ENCODE assay signal across 33 cellular contexts in the genomic region with DNA sequence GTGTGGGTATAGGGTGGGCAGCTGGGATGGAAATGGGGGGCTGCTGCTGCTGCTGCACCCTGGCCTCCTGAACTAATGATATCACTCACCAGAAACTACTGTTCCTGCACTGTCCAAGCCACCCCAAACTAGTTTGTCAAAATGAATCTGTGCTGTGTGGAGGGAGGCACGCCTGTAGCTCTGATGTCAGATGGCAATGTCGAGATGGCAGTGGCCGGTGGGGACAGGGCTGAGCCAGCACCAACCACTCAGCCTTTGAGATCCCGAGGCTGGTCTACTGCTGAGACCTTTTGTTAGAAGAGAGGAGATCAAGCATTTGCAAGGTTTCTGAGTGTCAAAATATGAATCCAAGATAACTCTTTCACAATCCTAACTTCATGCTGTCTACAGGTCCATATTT. TPM values are rescaled to one million over a fixed set of nuclear protein-coding genes. Genes with fewer than 3 reads are reported as not detected.
"Had no signal": no experiment of that assay in that cellular context is flagged by ENCODE, and none has a peak within 500 bp of the region (broad histone marks: within the 10 kb centered on the region; RNA-seq: fewer than 3 reads in every experiment).

No MANE protein-coding gene starts in this region.

- H3K9me3 ChIP-seq: ascending aorta, SJCRH30 had no signal

- H3K36me3 ChIP-seq: ascending aorta, cardiac muscle cell, SJCRH30 had no signal

- FAIRE-seq: TTC549 had no signal

- H3K4me1 ChIP-seq: ascending aorta had no signal

- ATAC-seq: activated CD8-positive, alpha-beta T cell treated with anti-CD3 and anti-CD28 coated beads, Interleukin-2, amount 10 ng/mL, durations not matched to agents 7 days and 5 days had no signal

- DNase-seq: activated CD4-positive, alpha-beta T cell treated with anti-CD3 and anti-CD28 coated beads, Interleukin-2, amount 10 ng/mL, durations not matched to agents 24 days and 14 days; activated CD4-positive, alpha-beta T cell treated with anti-CD3 and anti-CD28 coated beads, Interleukin-2, amount 50 U/mL, for 4 hours; activated CD8-positive, alpha-beta T cell treated with anti-CD3 and anti-CD28 coated beads, Interleukin-2, amount 10 ng/mL, durations not matched to agents 7 days and 5 days; activated gamma-delta T cell; activated naive CD4-positive, alpha-beta T cell treated with Interleukin-2 at 50 U/mL for 16 hours; activated naive CD8-positive, alpha-beta T cell treated with anti-CD3 and anti-CD28 coated beads, Interleukin-2, amount 10 ng/mL, durations not matched to agents 7 days and 5 days; activated T-cell treated with anti-CD3 and anti-CD28 coated beads, Interleukin-2, amount 50 U/mL, for 24 hours; amygdala; MM.1S; MV-4-11; NCI-H1092 treated with DMSO at 0.1 percent for 48 hours; NCI-H1417; NCI-H146; NCI-H187; NCI-H2029 treated with DMSO at 0.1 percent for 48 hours; NCI-H2107; NCI-H2171; NCI-H446; NCI-H510A treated with DMSO at 0.1 percent for 48 hours; NCI-H526 treated with DMSO at 0.1 percent for 48 hours; NCI-H774; NK-92 treated with Interleukin-12 subunit alpha and Interleukin-12 subunit beta, amount 100 ng/mL, for 24 hours; Right ventricle myocardium superior; SJCRH30 had no signal

- H3K27ac ChIP-seq: ascending aorta, cardiac muscle cell, KMS-11, SJCRH30, SK-N-MC had no signal

- H3K9ac ChIP-seq: KMS-11 had no signal

- H3K4me3 ChIP-seq: ascending aorta, cardiac muscle cell, SJCRH30, SK-N-MC had no signal

- H3K4me2 ChIP-seq: KMS-11 had no signal

- H3K27me3 ChIP-seq: ascending aorta had no signal

RNA-seq across cellular contexts. Expression of a gene that starts 1.3 kb away (rescaled TPM):
- total RNA-seq: OCI-LY7 had no signal
- polyA plus RNA-seq: cardiac muscle cell had no signal

RNA-seq across cellular contexts. Expression of a gene that starts 25.2 kb away (rescaled TPM):
- total RNA-seq: OCI-LY7 had no signal

RNA-seq across cellular contexts. Expression of a gene that starts 28.9 kb away (rescaled TPM):
- total RNA-seq: activated CD4-positive, alpha-beta T cell treated with anti-CD3 and anti-CD28 coated beads, Interleukin-2, amount 10 ng/mL, durations not matched to agents 24 days and 14 days; activated CD8-positive, alpha-beta T cell treated with anti-CD3 and anti-CD28 coated beads, Interleukin-2, amount 10 ng/mL, durations not matched to agents 7 days and 5 days; activated naive CD8-positive, alpha-beta T cell treated with anti-CD3 and anti-CD28 coated beads, Interleukin-2, amount 10 ng/mL, durations not matched to agents 7 days and 5 days; activated T-helper 2 cell treated with anti-CD3 and anti-CD28 coated beads, Interferon-gamma antibody, Interleukin-2, Interleukin-4, amounts not matched to agents 10 μg/mL and 5 μg/mL and 100 μg/mL, durations not matched to agents 14 hours and 24 hours and 36 hours; ascending aorta; cardiac muscle cell; LHCN-M2; OCI-LY7; Right ventricle myocardium superior had no signal
- polyA plus RNA-seq: adipose tissue had no signal
